ENCODE assay signal across 1 cellular context in genomic region chr4:152935661-152936445, GRCh38.
TF ChIP-seq lines count a peak whose summit lies in the region.

A gene with protein sequence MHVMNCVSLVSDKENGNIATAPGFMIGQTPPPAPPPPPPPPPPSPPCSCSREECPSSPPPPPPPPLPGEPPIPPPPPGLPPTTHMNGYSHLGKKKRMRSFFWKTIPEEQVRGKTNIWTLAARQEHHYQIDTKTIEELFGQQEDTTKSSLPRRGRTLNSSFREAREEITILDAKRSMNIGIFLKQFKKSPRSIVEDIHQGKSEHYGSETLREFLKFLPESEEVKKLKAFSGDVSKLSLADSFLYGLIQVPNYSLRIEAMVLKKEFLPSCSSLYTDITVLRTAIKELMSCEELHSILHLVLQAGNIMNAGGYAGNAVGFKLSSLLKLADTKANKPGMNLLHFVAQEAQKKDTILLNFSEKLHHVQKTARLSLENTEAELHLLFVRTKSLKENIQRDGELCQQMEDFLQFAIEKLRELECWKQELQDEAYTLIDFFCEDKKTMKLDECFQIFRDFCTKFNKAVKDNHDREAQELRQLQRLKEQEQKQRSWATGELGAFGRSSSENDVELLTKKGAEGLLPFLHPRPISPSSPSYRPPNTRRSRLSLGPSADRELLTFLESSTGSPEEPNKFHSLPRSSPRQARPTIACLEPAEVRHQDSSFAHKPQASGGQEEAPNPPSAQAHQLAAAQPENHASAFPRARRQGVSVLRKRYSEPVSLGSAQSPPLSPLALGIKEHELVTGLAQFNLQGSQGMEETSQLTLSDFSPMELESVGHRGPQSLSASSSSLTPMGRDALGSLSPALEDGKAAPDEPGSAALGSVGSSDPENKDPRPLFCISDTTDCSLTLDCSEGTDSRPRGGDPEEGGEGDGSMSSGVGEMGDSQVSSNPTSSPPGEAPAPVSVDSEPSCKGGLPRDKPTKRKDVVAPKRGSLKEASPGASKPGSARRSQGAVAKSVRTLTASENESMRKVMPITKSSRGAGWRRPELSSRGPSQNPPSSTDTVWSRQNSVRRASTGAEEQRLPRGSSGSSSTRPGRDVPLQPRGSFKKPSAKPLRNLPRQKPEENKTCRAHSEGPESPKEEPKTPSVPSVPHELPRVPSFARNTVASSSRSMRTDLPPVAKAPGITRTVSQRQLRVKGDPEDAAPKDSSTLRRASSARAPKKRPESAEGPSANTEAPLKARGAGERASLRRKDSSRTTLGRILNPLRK (plus strand): TSS chr4:152936323. CDS start chr4:152943058, 6,735 bp downstream.

TF ChIP-seq in HepG2, 621 proteins besides CTCF, POLR2A, EP300 and RAD21 (continued from another document):
- TF ChIP-seq TRIM22 (IDR thresholded peaks at IDR 0.05) (no peak), SP4 (CRISPR knock-in tag; IDR thresholded peaks at IDR 0.05) (peak; percentile 47; the same call in 1 of the 2 replicates), RXRB (CRISPR knock-in tag; IDR thresholded peaks at IDR 0.05; ENCODE audit: borderline replicate concordance) (no peak), POGZ (CRISPR knock-in tag; IDR thresholded peaks at IDR 0.05) (no peak), XRCC5 (optimal IDR thresholded peaks at IDR 0.05; ENCODE audit: low read length) (peak; percentile 39), FIP1L1 (IDR thresholded peaks at IDR 0.05; ENCODE audit: borderline replicate concordance, insufficient read depth, low read depth, low read length) (no peak), FOXO1 (CRISPR knock-in tag; IDR thresholded peaks at IDR 0.05) (0 out of 2 replicates have a peak, but pooled peaks have one; percentile 24), ZBTB38 (CRISPR knock-in tag; IDR thresholded peaks at IDR 0.05) (no peak), CCAR2 (optimal IDR thresholded peaks at IDR 0.05; ENCODE audit: low read depth, low read length) (no peak), ZNF253 (CRISPR knock-in tag; IDR thresholded peaks at IDR 0.05; ENCODE audit: borderline replicate concordance) (no peak), PHF5A (CRISPR knock-in tag; IDR thresholded peaks at IDR 0.05; ENCODE audit: low read depth, unreplicated experiment) (no peak), ZNF691 (CRISPR knock-in tag; IDR thresholded peaks at IDR 0.05; ENCODE audit: borderline replicate concordance, low read depth) (peak; percentile 31; the same call in 1 of the 2 replicates), ATM (IDR thresholded peaks at IDR 0.05; ENCODE audit: borderline replicate concordance) (no peak), ZNF282 (IDR thresholded peaks at IDR 0.05; ENCODE audit: partially characterized antibody) (no peak), ZNF382 (CRISPR knock-in tag; IDR thresholded peaks at IDR 0.05; ENCODE audit: borderline replicate concordance) (no peak), ZSCAN20 (CRISPR knock-in tag; IDR thresholded peaks at IDR 0.05; ENCODE audit: borderline replicate concordance) (0 out of 2 replicates have a peak, but pooled peaks have one; percentile 16), SRSF1 (optimal IDR thresholded peaks at IDR 0.05; ENCODE audit: low read depth, low read length) (no peak), HNRNPLL (IDR thresholded peaks at IDR 0.05; ENCODE audit: low read depth, low read length, poor library complexity, severe bottlenecking) (peak; percentile 38), PITX1 (CRISPR knock-in tag; IDR thresholded peaks at IDR 0.05) (no peak), ZNF768 (CRISPR knock-in tag; IDR thresholded peaks at IDR 0.05) (0 out of 2 replicates have a peak, but pooled peaks have one; percentile 49), FOSL1 (CRISPR knock-in tag; IDR thresholded peaks at IDR 0.05; ENCODE audit: borderline replicate concordance) (no peak), MXD4 (CRISPR knock-in tag; IDR thresholded peaks at IDR 0.05) (no peak), SATB2 (CRISPR knock-in tag; IDR thresholded peaks at IDR 0.05) (no peak)
- TF ChIP-seq, protein P1, sequence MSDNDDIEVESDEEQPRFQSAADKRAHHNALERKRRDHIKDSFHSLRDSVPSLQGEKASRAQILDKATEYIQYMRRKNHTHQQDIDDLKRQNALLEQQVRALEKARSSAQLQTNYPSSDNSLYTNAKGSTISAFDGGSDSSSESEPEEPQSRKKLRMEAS (IDR thresholded peaks at IDR 0.05), result peak; percentile 51; the same call in 1 of the 2 replicates
- TF ChIP-seq, protein P2, sequence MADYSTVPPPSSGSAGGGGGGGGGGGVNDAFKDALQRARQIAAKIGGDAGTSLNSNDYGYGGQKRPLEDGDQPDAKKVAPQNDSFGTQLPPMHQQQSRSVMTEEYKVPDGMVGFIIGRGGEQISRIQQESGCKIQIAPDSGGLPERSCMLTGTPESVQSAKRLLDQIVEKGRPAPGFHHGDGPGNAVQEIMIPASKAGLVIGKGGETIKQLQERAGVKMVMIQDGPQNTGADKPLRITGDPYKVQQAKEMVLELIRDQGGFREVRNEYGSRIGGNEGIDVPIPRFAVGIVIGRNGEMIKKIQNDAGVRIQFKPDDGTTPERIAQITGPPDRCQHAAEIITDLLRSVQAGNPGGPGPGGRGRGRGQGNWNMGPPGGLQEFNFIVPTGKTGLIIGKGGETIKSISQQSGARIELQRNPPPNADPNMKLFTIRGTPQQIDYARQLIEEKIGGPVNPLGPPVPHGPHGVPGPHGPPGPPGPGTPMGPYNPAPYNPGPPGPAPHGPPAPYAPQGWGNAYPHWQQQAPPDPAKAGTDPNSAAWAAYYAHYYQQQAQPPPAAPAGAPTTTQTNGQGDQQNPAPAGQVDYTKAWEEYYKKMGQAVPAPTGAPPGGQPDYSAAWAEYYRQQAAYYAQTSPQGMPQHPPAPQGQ (CRISPR knock-in tag; IDR thresholded peaks at IDR 0.05; ENCODE audit: borderline replicate concordance), result no peak
- TF ChIP-seq, protein P3, sequence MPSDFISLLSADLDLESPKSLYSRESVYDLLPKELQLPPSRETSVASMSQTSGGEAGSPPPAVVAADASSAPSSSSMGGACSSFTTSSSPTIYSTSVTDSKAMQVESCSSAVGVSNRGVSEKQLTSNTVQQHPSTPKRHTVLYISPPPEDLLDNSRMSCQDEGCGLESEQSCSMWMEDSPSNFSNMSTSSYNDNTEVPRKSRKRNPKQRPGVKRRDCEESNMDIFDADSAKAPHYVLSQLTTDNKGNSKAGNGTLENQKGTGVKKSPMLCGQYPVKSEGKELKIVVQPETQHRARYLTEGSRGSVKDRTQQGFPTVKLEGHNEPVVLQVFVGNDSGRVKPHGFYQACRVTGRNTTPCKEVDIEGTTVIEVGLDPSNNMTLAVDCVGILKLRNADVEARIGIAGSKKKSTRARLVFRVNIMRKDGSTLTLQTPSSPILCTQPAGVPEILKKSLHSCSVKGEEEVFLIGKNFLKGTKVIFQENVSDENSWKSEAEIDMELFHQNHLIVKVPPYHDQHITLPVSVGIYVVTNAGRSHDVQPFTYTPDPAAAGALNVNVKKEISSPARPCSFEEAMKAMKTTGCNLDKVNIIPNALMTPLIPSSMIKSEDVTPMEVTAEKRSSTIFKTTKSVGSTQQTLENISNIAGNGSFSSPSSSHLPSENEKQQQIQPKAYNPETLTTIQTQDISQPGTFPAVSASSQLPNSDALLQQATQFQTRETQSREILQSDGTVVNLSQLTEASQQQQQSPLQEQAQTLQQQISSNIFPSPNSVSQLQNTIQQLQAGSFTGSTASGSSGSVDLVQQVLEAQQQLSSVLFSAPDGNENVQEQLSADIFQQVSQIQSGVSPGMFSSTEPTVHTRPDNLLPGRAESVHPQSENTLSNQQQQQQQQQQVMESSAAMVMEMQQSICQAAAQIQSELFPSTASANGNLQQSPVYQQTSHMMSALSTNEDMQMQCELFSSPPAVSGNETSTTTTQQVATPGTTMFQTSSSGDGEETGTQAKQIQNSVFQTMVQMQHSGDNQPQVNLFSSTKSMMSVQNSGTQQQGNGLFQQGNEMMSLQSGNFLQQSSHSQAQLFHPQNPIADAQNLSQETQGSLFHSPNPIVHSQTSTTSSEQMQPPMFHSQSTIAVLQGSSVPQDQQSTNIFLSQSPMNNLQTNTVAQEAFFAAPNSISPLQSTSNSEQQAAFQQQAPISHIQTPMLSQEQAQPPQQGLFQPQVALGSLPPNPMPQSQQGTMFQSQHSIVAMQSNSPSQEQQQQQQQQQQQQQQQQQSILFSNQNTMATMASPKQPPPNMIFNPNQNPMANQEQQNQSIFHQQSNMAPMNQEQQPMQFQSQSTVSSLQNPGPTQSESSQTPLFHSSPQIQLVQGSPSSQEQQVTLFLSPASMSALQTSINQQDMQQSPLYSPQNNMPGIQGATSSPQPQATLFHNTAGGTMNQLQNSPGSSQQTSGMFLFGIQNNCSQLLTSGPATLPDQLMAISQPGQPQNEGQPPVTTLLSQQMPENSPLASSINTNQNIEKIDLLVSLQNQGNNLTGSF (CRISPR knock-in tag; IDR thresholded peaks at IDR 0.05), result no peak
